ENCODE assay signal across 14 cellular contexts in genomic region chr18:57444301-57444759, GRCh38. TPM values are rescaled to one million over a fixed set of nuclear protein-coding genes. Genes with fewer than 3 reads are reported as not detected.
"Had no signal": no experiment of that assay in that cellular context is flagged by ENCODE, and none has a peak within 500 bp of the region (broad histone marks: within the 10 kb centered on the region; RNA-seq: fewer than 3 reads in every experiment).

No MANE protein-coding gene starts in this region.

- H3K27ac Mint-ChIP-seq: activated naive CD4-positive, alpha-beta T cell treated with anti-CD3 and anti-CD28 coated beads, Interleukin-2, amount 50 U/mL, for 24 hours; brain; natural killer cell; stimulated activated naive CD8-positive, alpha-beta T cell treated with anti-CD3 and anti-CD28 coated beads, Interleukin-15, Interleukin-2, amounts not matched to agents 100 ng/mL and 50 ng/mL, for 24 hours; T-helper 1 cell treated with Interleukin-12 subunit alpha and Interleukin-12 subunit beta and Interleukin-4 antibody, amounts not matched to agents 30 μg/mL and 1 μg/mL, for 36 hours had no signal

- ATAC-seq: mucosa of descending colon, natural killer cell, psoas muscle had no signal

- H3K4me1 Mint-ChIP-seq: natural killer cell had no signal

- H3K27ac ChIP-seq: psoas muscle had no signal

- H3K36me3 Mint-ChIP-seq: activated naive CD4-positive, alpha-beta T cell treated with anti-CD3 and anti-CD28 coated beads, Interleukin-2, amount 50 U/mL, for 24 hours; natural killer cell had no signal

- H3K4me3 ChIP-seq: mucosa of descending colon, psoas muscle had no signal

- H3K4me3 Mint-ChIP-seq: activated naive CD4-positive, alpha-beta T cell treated with anti-CD3 and anti-CD28 coated beads, Interleukin-2, amount 50 U/mL, for 24 hours; natural killer cell; stimulated activated naive CD8-positive, alpha-beta T cell treated with anti-CD3 and anti-CD28 coated beads, Interleukin-15, Interleukin-2, amounts not matched to agents 100 ng/mL and 50 ng/mL, for 24 hours; T-helper 1 cell treated with Interleukin-12 subunit alpha and Interleukin-12 subunit beta and Interleukin-4 antibody, amounts not matched to agents 30 μg/mL and 1 μg/mL, for 36 hours had no signal

- DNase-seq: activated CD4-positive, alpha-beta T cell treated with anti-CD3 and anti-CD28 coated beads, Interleukin-2, amount 50 U/mL, for 1 hour; activated CD4-positive, CD25-positive, alpha-beta regulatory T cell; amniotic stem cell; cerebellar nuclear complex; dermis blood vessel endothelial cell; mucosa of descending colon; natural killer cell; psoas muscle; stimulated activated CD4-positive, alpha-beta T cell treated with anti-CD3 and anti-CD28 coated beads, Interleukin-4, amount 100 ng/mL, for 24 hours had no signal

- H3K9me3 Mint-ChIP-seq: stimulated activated naive CD8-positive, alpha-beta T cell treated with anti-CD3 and anti-CD28 coated beads, Interleukin-15, Interleukin-2, amounts not matched to agents 100 ng/mL and 50 ng/mL, for 24 hours; T-helper 1 cell treated with Interleukin-12 subunit alpha and Interleukin-12 subunit beta and Interleukin-4 antibody, amounts not matched to agents 30 μg/mL and 1 μg/mL, for 36 hours had no signal

RNA-seq across cellular contexts. Expression of gene ONECUT2, which starts 9.2 kb away (rescaled TPM):
- total RNA-seq: activated CD8-positive, alpha-beta memory T cell treated with anti-CD3 and anti-CD28 coated beads for 36 hours; natural killer cell had no signal
